30 cellular contexts compared by ENCODE assay signal in the genomic region with DNA sequence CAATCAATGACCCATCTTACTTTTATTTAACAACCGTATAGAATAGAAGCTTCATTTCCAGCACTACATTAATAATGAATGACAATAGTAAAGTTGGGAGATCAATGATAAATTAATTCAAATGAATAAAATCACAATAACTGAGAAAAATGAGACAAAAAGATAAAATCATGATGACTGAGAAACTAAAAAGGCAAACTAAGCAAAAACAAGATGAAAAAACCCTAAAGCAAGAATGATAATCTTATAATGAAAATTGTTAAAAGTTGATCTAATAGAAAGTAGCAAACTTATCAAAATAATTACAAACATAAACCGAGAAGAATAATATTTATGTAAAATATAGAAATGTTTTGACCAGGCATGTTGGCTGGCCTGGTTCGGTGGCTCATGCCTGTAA.
"Had no signal": no experiment of that assay in that cellular context is flagged by ENCODE, and none has a peak within 500 bp of the region (broad histone marks: within the 10 kb centered on the region; RNA-seq: fewer than 3 reads in every experiment).

No MANE protein-coding gene starts in this region.

- H3K27ac ChIP-seq: ascending aorta, cardiac muscle cell, VCaP had no signal

- H3K4me3 ChIP-seq: ascending aorta, cardiac muscle cell had no signal

- H3K9me3 ChIP-seq: ascending aorta had no signal

- DNase-seq: activated B cell treated with CpG ODN at 0.5 μM for 24 hours; activated CD4-positive, alpha-beta memory T cell treated with anti-CD3 and anti-CD28 coated beads for 36 hours; activated CD4-positive, alpha-beta T cell treated with anti-CD3 and anti-CD28 coated beads for 4 hours; activated CD4-positive, alpha-beta T cell treated with anti-CD3 and anti-CD28 coated beads, Interleukin-2, amount 10 ng/mL, durations not matched to agents 24 days and 14 days; activated CD4-positive, alpha-beta T cell treated with anti-CD3 and anti-CD28 coated beads, Interleukin-2, amount 50 U/mL, for 1 hour; activated CD4-positive, alpha-beta T cell treated with anti-CD3 and anti-CD28 coated beads, Interleukin-2, amount 50 U/mL, for 4 hours; activated CD4-positive, CD25-positive, alpha-beta regulatory T cell treated with anti-CD3 and anti-CD28 coated beads, Interleukin-2, amount 50 U/mL, for 72 hours; activated CD8-positive, alpha-beta memory T cell treated with anti-CD3 and anti-CD28 coated beads, Interleukin-2, amount 50 U/mL, for 4 hours; activated CD8-positive, alpha-beta T cell treated with anti-CD3 and anti-CD28 coated beads for 36 hours; activated effector memory CD4-positive, alpha-beta T cell treated with anti-CD3 and anti-CD28 coated beads, Interleukin-2, amount 50 U/mL, for 16 hours; activated gamma-delta T cell treated with Interleukin-2 at 50 U/mL for 16 hours; activated naive CD4-positive, alpha-beta T cell; activated naive CD4-positive, alpha-beta T cell treated with anti-CD3 and anti-CD28 coated beads for 36 hours; activated naive CD8-positive, alpha-beta T cell treated with anti-CD3 and anti-CD28 coated beads, Interleukin-2, amount 10 ng/mL, durations not matched to agents 7 days and 5 days; activated naive CD8-positive, alpha-beta T cell treated with anti-CD3 and anti-CD28 coated beads, Interleukin-2, amount 50 U/mL, for 24 hours; activated T-cell treated with anti-CD3 and anti-CD28 coated beads for 4 hours; activated T-cell treated with anti-CD3 and anti-CD28 coated beads, Interleukin-2, amount 50 U/mL, for 1 hour; activated T-cell treated with anti-CD3 and anti-CD28 coated beads, Interleukin-2, amount 50 U/mL, for 4 hours; activated T-cell treated with anti-CD3 and anti-CD28 coated beads, Interleukin-2, amount 50 U/mL, for 72 hours; amygdala; anterior cingulate cortex; cerebellar nuclear complex; T-helper 1 cell; T-helper 2 cell; T-helper 9 cell had no signal

- H3K36me3 ChIP-seq: ascending aorta, cardiac muscle cell had no signal

- H3K4me1 ChIP-seq: ascending aorta had no signal

- H3K27me3 ChIP-seq: ascending aorta, cardiac muscle cell had no signal

- FAIRE-seq: bronchial epithelial cell, TTC549 had no signal
